Comparison of ENCODE assay signal across 9 cellular contexts in genomic region chr3:58041182-58041825, GRCh38. TPM values are rescaled to one million over a fixed set of nuclear protein-coding genes. Genes with fewer than 3 reads are reported as not detected.
DNase-seq lines count a peak whose midpoint lies in the region; ATAC-seq and TF ChIP-seq lines count a peak whose summit lies in the region.
"Had no signal": no experiment of that assay in that cellular context is flagged by ENCODE, and none has a peak within 500 bp of the region (broad histone marks: within the 10 kb centered on the region; RNA-seq: fewer than 3 reads in every experiment).

No MANE protein-coding gene starts in this region.

- H3K27ac ChIP-seq in left lung (peak overlapping the region; percentile 40 to 41), uterus (peak overlapping the region; percentile 46 to 65)

- H3K4me3 Mint-ChIP-seq in activated naive CD8-positive, alpha-beta T cell treated with anti-CD3 and anti-CD28 coated beads, Interleukin-2, amount 10 ng/mL, durations not matched to agents 7 days and 5 days: peak overlapping the region; percentile 50
- no peak overlapping the region for H3K4me3 Mint-ChIP-seq in activated naive CD8-positive, alpha-beta T cell treated with anti-CD3 and anti-CD28 coated beads, Interleukin-2, amount 50 U/mL, for 24 hours
- H3K4me3 Mint-ChIP-seq: B cell had no signal

- H3K4me1 ChIP-seq in left lung (peaks cover 32 to 35% of the 10 kb centered on the region in 2 donors), uterus (peaks cover 0 to 2% of the 10 kb centered on the region in 2 donors)

- H3K4me3 ChIP-seq in left lung: no peak overlapping the region
- H3K4me3 ChIP-seq in uterus: no peak overlapping the region

- DNase-seq in activated naive CD8-positive, alpha-beta T cell treated with anti-CD3 and anti-CD28 coated beads, Interleukin-2, amount 10 ng/mL, durations not matched to agents 7 days and 5 days: no peak
- DNase-seq in activated naive CD8-positive, alpha-beta T cell treated with anti-CD3 and anti-CD28 coated beads, Interleukin-2, amount 50 U/mL, for 24 hours: no peak
- DNase-seq in UCSD-AML1 (lab: John Stamatoyannopoulos, UW; ENCODE audit: unreplicated experiment) (peak; percentile 38), left lung (no peak), uterus (no peak), LoVo (ENCODE audit: low spot score) (no peak), RKO (ENCODE audit: low spot score) (no peak)

- H3K27me3 Mint-ChIP-seq in activated naive CD8-positive, alpha-beta T cell treated with anti-CD3 and anti-CD28 coated beads, Interleukin-2, amount 10 ng/mL, durations not matched to agents 7 days and 5 days: peaks cover 6% of the 10 kb centered on the region
- H3K27me3 Mint-ChIP-seq in activated naive CD8-positive, alpha-beta T cell treated with anti-CD3 and anti-CD28 coated beads, Interleukin-2, amount 50 U/mL, for 24 hours: no peaks in the 10 kb centered on the region
- H3K27me3 Mint-ChIP-seq: B cell had no signal

- H3K36me3 ChIP-seq in left lung (no peaks in the 10 kb centered on the region), uterus (no peaks in the 10 kb centered on the region)

- peaks cover 27% of the 10 kb centered on the region for H3K4me1 Mint-ChIP-seq in activated naive CD8-positive, alpha-beta T cell treated with anti-CD3 and anti-CD28 coated beads, Interleukin-2, amount 10 ng/mL, durations not matched to agents 7 days and 5 days
- H3K4me1 Mint-ChIP-seq in activated naive CD8-positive, alpha-beta T cell treated with anti-CD3 and anti-CD28 coated beads, Interleukin-2, amount 50 U/mL, for 24 hours: peaks cover 82% of the 10 kb centered on the region

- peak; percentile 41 for ATAC-seq in activated naive CD8-positive, alpha-beta T cell treated with anti-CD3 and anti-CD28 coated beads, Interleukin-2, amount 10 ng/mL, durations not matched to agents 7 days and 5 days (ENCODE audit: low read depth)
- no peak for ATAC-seq in activated naive CD8-positive, alpha-beta T cell treated with anti-CD3 and anti-CD28 coated beads, Interleukin-2, amount 50 U/mL, for 24 hours
- no peak for ATAC-seq in left lung
- no peak for ATAC-seq in GM18907 (IDR thresholded peaks at IDR 0.05; ENCODE audit: unreplicated experiment)

- no peak for TF ChIP-seq POLR2A in uterus (IDR thresholded peaks at IDR 0.05)

- H3K9me3 ChIP-seq in left lung (no peaks in the 10 kb centered on the region), uterus (no peaks in the 10 kb centered on the region)

- H3K9me3 Mint-ChIP-seq in activated naive CD8-positive, alpha-beta T cell treated with anti-CD3 and anti-CD28 coated beads, Interleukin-2, amount 10 ng/mL, durations not matched to agents 7 days and 5 days: no peaks in the 10 kb centered on the region
- H3K9me3 Mint-ChIP-seq in activated naive CD8-positive, alpha-beta T cell treated with anti-CD3 and anti-CD28 coated beads, Interleukin-2, amount 50 U/mL, for 24 hours: no peaks in the 10 kb centered on the region

- TF ChIP-seq CTCF in left lung (IDR thresholded peaks at IDR 0.05) (no peak), uterus (IDR thresholded peaks at IDR 0.05) (no peak)

- peak overlapping the region; percentile 51 for H3K27ac Mint-ChIP-seq in activated naive CD8-positive, alpha-beta T cell treated with anti-CD3 and anti-CD28 coated beads, Interleukin-2, amount 10 ng/mL, durations not matched to agents 7 days and 5 days
- H3K27ac Mint-ChIP-seq in activated naive CD8-positive, alpha-beta T cell treated with anti-CD3 and anti-CD28 coated beads, Interleukin-2, amount 50 U/mL, for 24 hours: no peak overlapping the region
- H3K27ac Mint-ChIP-seq: B cell had no signal

- no peaks in the 10 kb centered on the region for H3K27me3 ChIP-seq in left lung
- H3K27me3 ChIP-seq in uterus: no peaks in the 10 kb centered on the region

- POLR2A ChIA-PET in activated naive CD8-positive, alpha-beta T cell treated with anti-CD3 and anti-CD28 coated beads, Interleukin-2, amount 10 ng/mL, durations not matched to agents 7 days and 5 days (lab: Charles Lee): no interaction called here

- no peaks in the 10 kb centered on the region for H3K36me3 Mint-ChIP-seq in activated naive CD8-positive, alpha-beta T cell treated with anti-CD3 and anti-CD28 coated beads, Interleukin-2, amount 10 ng/mL, durations not matched to agents 7 days and 5 days
- H3K36me3 Mint-ChIP-seq in activated naive CD8-positive, alpha-beta T cell treated with anti-CD3 and anti-CD28 coated beads, Interleukin-2, amount 50 U/mL, for 24 hours (ENCODE audit: low read depth): no peaks in the 10 kb centered on the region

- intact Hi-C loops in left lung (cut with DNase I) (no loop called here), uterus (cut with DNase I; ENCODE audit: low total_unique reads) (no loop called here)

RNA-seq across cellular contexts. Expression of gene FLNB, which starts 33.1 kb away (rescaled TPM):
- 10 to 100 TPM; 14.6 TPM for total RNA-seq in activated naive CD8-positive, alpha-beta T cell treated with anti-CD3 and anti-CD28 coated beads, Interleukin-2, amount 10 ng/mL, durations not matched to agents 7 days and 5 days
- 100 to 1,000 TPM in 1 of 2 donors, 10 to 100 TPM in 1; 80.1 to 126 TPM for total RNA-seq in left lung
- total RNA-seq in uterus: 100 to 1,000 TPM in 3 of 4 donors, 10 to 100 TPM in 1; 52.4 to 283 (median 148) TPM
